Comparison of ENCODE assay signal across 14 cellular contexts in genomic region chr17:81251091-81251942, GRCh38. TPM values are rescaled to one million over a fixed set of nuclear protein-coding genes. Genes with fewer than 3 reads are reported as not detected.
A peak's percentile ranks its signal among the peaks of the same experiment; 100 is the strongest.
DNase-seq lines count a peak whose midpoint lies in the region; ATAC-seq and TF ChIP-seq lines count a peak whose summit lies in the region.
"Had no signal": no experiment of that assay in that cellular context is flagged by ENCODE, and none has a peak within 500 bp of the region (broad histone marks: within the 10 kb centered on the region; RNA-seq: fewer than 3 reads in every experiment).

No MANE protein-coding gene starts in this region.

- H3K4me2 ChIP-seq in OCI-LY1 (ENCODE audit: low read length), result peak overlapping the region; percentile 57
- H3K4me2 ChIP-seq in MM.1S (ENCODE audit: low read depth, low read length), result no peak overlapping the region

- H3K27ac ChIP-seq in HEK293 (ENCODE audit: extremely low read depth, low read depth, low read length), result no peak overlapping the region
- H3K27ac ChIP-seq in OCI-LY1 (ENCODE audit: low read depth, low read length, poor library complexity, severe bottlenecking), result peak overlapping the region; percentile 98
- no peak overlapping the region for H3K27ac ChIP-seq in MM.1S (ENCODE audit: low read length)
- H3K27ac ChIP-seq: HL-60 had no signal

- no peak for ATAC-seq in stimulated activated effector memory CD8-positive, alpha-beta T cell treated with anti-CD3 and anti-CD28 coated beads, Interleukin-12 subunit alpha, Interleukin-12 subunit beta, amount 100 ng/mL, for 72 hours
- ATAC-seq: stimulated activated naive B cell treated with anti-CD40 and anti-IgM and Interleukin-4, amounts not matched to agents 10 μg/mL and 1 μg/mL and 100 μg/mL, for 72 hours had no signal

- H3K4me1 Mint-ChIP-seq in immature natural killer cell, result peaks cover 11 to 22% of the 10 kb centered on the region in 2 donors
- peaks cover 26% of the 10 kb centered on the region for H3K4me1 Mint-ChIP-seq in stimulated activated effector memory CD8-positive, alpha-beta T cell treated with anti-CD3 and anti-CD28 coated beads, Interleukin-12 subunit alpha, Interleukin-12 subunit beta, amount 100 ng/mL, for 72 hours

- H4K20me1 ChIP-seq in OCI-LY1 (ENCODE audit: insufficient read depth, low read length) (no peaks in the 10 kb centered on the region), MM.1S (ENCODE audit: insufficient read depth, low read length) (no peaks in the 10 kb centered on the region)

- POLR2A ChIA-PET in HEK293 (lab: Yijun Ruan, JAX), result interaction anchor here (0.5 to 1.4 kb wide), 2 partner anchors 8 to 256 kb away, joined by 3 to 4 read pairs; no protein-coding TSS in a partner anchor

- peaks cover 4% of the 10 kb centered on the region; the same call in 1 of the 2 replicates for H3K4me1 ChIP-seq in HEK293 (ENCODE audit: control insufficient read depth, insufficient read depth, low read length)
- peaks cover 39% of the 10 kb centered on the region for H3K4me1 ChIP-seq in OCI-LY1 (ENCODE audit: insufficient read depth, low read length, severe bottlenecking)
- H3K4me1 ChIP-seq in MM.1S (ENCODE audit: low read length), result no peaks in the 10 kb centered on the region

- H3K27ac Mint-ChIP-seq in immature natural killer cell, result peak overlapping the region in 4 of 6 donors; percentile 40 to 84 (median 83)
- no peak overlapping the region for H3K27ac Mint-ChIP-seq in stimulated activated effector memory CD8-positive, alpha-beta T cell treated with anti-CD3 and anti-CD28 coated beads, Interleukin-12 subunit alpha, Interleukin-12 subunit beta, amount 100 ng/mL, for 72 hours
- H3K27ac Mint-ChIP-seq: activated CD4-positive, alpha-beta memory T cell treated with anti-CD3 and anti-CD28 coated beads, Interleukin-2, amount 10 ng/mL, durations not matched to agents 7 days and 5 days; stimulated activated naive B cell treated with anti-CD40 and anti-IgM and Interleukin-4, amounts not matched to agents 10 μg/mL and 1 μg/mL and 100 μg/mL, for 72 hours had no signal

- H3K9me3 ChIP-seq in HEK293 (ENCODE audit: control insufficient read depth, insufficient read depth, low read depth, low read length), result no peaks in the 10 kb centered on the region
- no peaks in the 10 kb centered on the region for H3K9me3 ChIP-seq in OCI-LY1 (ENCODE audit: low read length)
- H3K9me3 ChIP-seq in MM.1S (replicated peaks; ENCODE audit: insufficient read depth, low read length), result no peaks in the 10 kb centered on the region

- H3K4me3 Mint-ChIP-seq in immature natural killer cell, result peak overlapping the region in 1 of 5 donors; percentile 58
- H3K4me3 Mint-ChIP-seq in stimulated activated effector memory CD8-positive, alpha-beta T cell treated with anti-CD3 and anti-CD28 coated beads, Interleukin-12 subunit alpha, Interleukin-12 subunit beta, amount 100 ng/mL, for 72 hours, result no peak overlapping the region
- H3K4me3 Mint-ChIP-seq: activated CD4-positive, alpha-beta memory T cell treated with anti-CD3 and anti-CD28 coated beads, Interleukin-2, amount 10 ng/mL, durations not matched to agents 7 days and 5 days; stimulated activated naive B cell treated with anti-CD40 and anti-IgM and Interleukin-4, amounts not matched to agents 10 μg/mL and 1 μg/mL and 100 μg/mL, for 72 hours had no signal

- H3K27me3 Mint-ChIP-seq in immature natural killer cell (ENCODE audit: low read depth in 3 of 3), result peaks cover 5 to 10% (median 7%) of the 10 kb centered on the region in 3 donors
- H3K27me3 Mint-ChIP-seq: activated CD4-positive, alpha-beta memory T cell treated with anti-CD3 and anti-CD28 coated beads, Interleukin-2, amount 10 ng/mL, durations not matched to agents 7 days and 5 days; stimulated activated naive B cell treated with anti-CD40 and anti-IgM and Interleukin-4, amounts not matched to agents 10 μg/mL and 1 μg/mL and 100 μg/mL, for 72 hours had no signal

- CTCF ChIA-PET in HEK293 (lab: Yijun Ruan, JAX), result interaction anchor here (0.6 to 1.5 kb wide), 4 partner anchors 34 to 350 kb away, joined by 3 to 7 read pairs (median 4); no protein-coding TSS in a partner anchor

- no peaks in the 10 kb centered on the region for H3K27me3 ChIP-seq in OCI-LY1 (ENCODE audit: insufficient read depth, low read length)
- H3K27me3 ChIP-seq in MM.1S (replicated peaks; ENCODE audit: insufficient read depth, low read length), result no peaks in the 10 kb centered on the region

- peaks cover 4 to 6% (median 4%) of the 10 kb centered on the region in 3 donors for H3K36me3 Mint-ChIP-seq in immature natural killer cell
- peaks cover 63% of the 10 kb centered on the region for H3K36me3 Mint-ChIP-seq in stimulated activated effector memory CD8-positive, alpha-beta T cell treated with anti-CD3 and anti-CD28 coated beads, Interleukin-12 subunit alpha, Interleukin-12 subunit beta, amount 100 ng/mL, for 72 hours

- H3K9me2 ChIP-seq in OCI-LY1 (ENCODE audit: low read depth, low read length) (no peaks in the 10 kb centered on the region), MM.1S (replicated peaks; ENCODE audit: insufficient read depth, low read length) (no peaks in the 10 kb centered on the region)

- H3K79me2 ChIP-seq in OCI-LY1 (ENCODE audit: insufficient read depth, low read length) (no peaks in the 10 kb centered on the region), MM.1S (ENCODE audit: low read length) (no peaks in the 10 kb centered on the region)

- H3K9me3 Mint-ChIP-seq in immature natural killer cell, result no peaks in the 10 kb centered on the region
- H3K9me3 Mint-ChIP-seq in stimulated activated effector memory CD8-positive, alpha-beta T cell treated with anti-CD3 and anti-CD28 coated beads, Interleukin-12 subunit alpha, Interleukin-12 subunit beta, amount 100 ng/mL, for 72 hours, result no peaks in the 10 kb centered on the region
- H3K9me3 Mint-ChIP-seq: activated CD4-positive, alpha-beta memory T cell treated with anti-CD3 and anti-CD28 coated beads, Interleukin-2, amount 10 ng/mL, durations not matched to agents 7 days and 5 days; stimulated activated naive B cell treated with anti-CD40 and anti-IgM and Interleukin-4, amounts not matched to agents 10 μg/mL and 1 μg/mL and 100 μg/mL, for 72 hours had no signal

- peaks cover 0 to 49% of the 10 kb centered on the region in 2 experiments; a peak in 2 of 3 replicates for H3K36me3 ChIP-seq in HEK293 (ENCODE audit: control insufficient read depth in 2 of 2, insufficient read depth in 1 of 2, low read length in 2 of 2)
- no peaks in the 10 kb centered on the region for H3K36me3 ChIP-seq in OCI-LY1 (ENCODE audit: insufficient read depth, low read length)
- H3K36me3 ChIP-seq in MM.1S (replicated peaks; ENCODE audit: insufficient read depth, low read length), result no peaks in the 10 kb centered on the region; the same call in 1 of the 2 replicates

- H3K4me3 ChIP-seq in HEK293 (ENCODE audit: low read depth, low read length), result no peak overlapping the region
- peak overlapping the region; percentile 43 for H3K4me3 ChIP-seq in OCI-LY1 (ENCODE audit: low read depth, low read length, poor library complexity, severe bottlenecking)
- H3K4me3 ChIP-seq in MM.1S (ENCODE audit: low read length), result no peak overlapping the region

- TF ChIP-seq CTCF in HEK293 (tag by site-specific recombination; IDR thresholded peaks at IDR 0.05), result no peak
- no peak for TF ChIP-seq CTCF in OCI-LY1 (IDR thresholded peaks at IDR 0.05; ENCODE audit: low read length)
- no peak for TF ChIP-seq CTCF in MM.1S (IDR thresholded peaks at IDR 0.05; ENCODE audit: low read length)

- H2AFZ ChIP-seq in OCI-LY1 (ENCODE audit: low read length), result no peak overlapping the region
- no peak overlapping the region for H2AFZ ChIP-seq in MM.1S (ENCODE audit: low read length)

- DNase-seq in NCI-H187 treated with DMSO at 0.1 percent for 48 hours (lab: John Stamatoyannopoulos, UW) (peak; percentile 89), immature natural killer cell (no peak), MM.1S (no peak), middle frontal gyrus (ENCODE audit: extremely low spot score, low spot score) (no peak)
- DNase-seq in stimulated activated CD4-positive, alpha-beta T cell treated with anti-CD3 and anti-CD28 coated beads, Interleukin-12 subunit alpha, Interleukin-12 subunit beta, amount 100 ng/mL, for 4 hours, result no peak
- no peak for DNase-seq in stimulated activated effector memory CD8-positive, alpha-beta T cell treated with anti-CD3 and anti-CD28 coated beads, Interleukin-12 subunit alpha, Interleukin-12 subunit beta, amount 100 ng/mL, for 72 hours (ENCODE audit: low spot score in 2 of 2)
- DNase-seq: activated CD4-positive, alpha-beta memory T cell treated with anti-CD3 and anti-CD28 coated beads, Interleukin-2, amount 10 ng/mL, durations not matched to agents 7 days and 5 days; activated naive CD4-positive, alpha-beta T cell treated with Interleukin-2 at 50 U/mL for 16 hours; left cardiac atrium; NK-92 treated with Interleukin-12 subunit alpha and Interleukin-12 subunit beta, amount 100 ng/mL, for 24 hours; stimulated activated naive B cell treated with anti-CD40 and anti-IgM and Interleukin-4, amounts not matched to agents 10 μg/mL and 1 μg/mL and 100 μg/mL, for 72 hours had no signal

- H3F3A ChIP-seq in OCI-LY1 (ENCODE audit: insufficient read depth, low read length) (peaks cover 9% of the 10 kb centered on the region), MM.1S (ENCODE audit: insufficient read depth, low read length) (no peaks in the 10 kb centered on the region)

- peak overlapping the region; percentile 63 for H3K9ac ChIP-seq in OCI-LY1 (ENCODE audit: low read length)
- no peak overlapping the region for H3K9ac ChIP-seq in MM.1S (ENCODE audit: low read length)

TF ChIP-seq in HEK293, 187 proteins besides CTCF, POLR2A, EP300 and RAD21 (continues in another document):
- no peak for TF ChIP-seq ZNF560 (tag by site-specific recombination; IDR thresholded peaks at IDR 0.05; ENCODE audit: borderline replicate concordance)
- no peak for TF ChIP-seq ZNF157 (tag by site-specific recombination; IDR thresholded peaks at IDR 0.05)
- peak; percentile 43; the same call in 1 of the 2 replicates for TF ChIP-seq ZBTB6 (tag by site-specific recombination; IDR thresholded peaks at IDR 0.05)
- TF ChIP-seq ZFP3 (tag by site-specific recombination; IDR thresholded peaks at IDR 0.05; ENCODE audit: low read depth), result no peak
- TF ChIP-seq SCRT1 (tag by site-specific recombination; IDR thresholded peaks at IDR 0.05; ENCODE audit: borderline replicate concordance), result peak; percentile 55; the same call in 1 of the 2 replicates
- TF ChIP-seq OSR2 (tag by site-specific recombination; IDR thresholded peaks at IDR 0.05), result peak; percentile 79

RNA-seq across cellular contexts. Expression of gene NDUFAF8, which starts 12.2 kb away (rescaled TPM):
- polyA plus RNA-seq in immature natural killer cell, result 100 to 1,000 TPM in 1 of 3 donors, 10 to 100 TPM in 2; 61.2 to 121 (median 67.8) TPM

RNA-seq across cellular contexts. Expression of gene TEPSIN, which starts 12.5 kb away (rescaled TPM):
- polyA plus RNA-seq in immature natural killer cell, result 1 to 10 TPM; 1.6 to 7.3 (median 5.0) TPM

RNA-seq across cellular contexts. Expression of gene CEP131, which starts 28.6 kb away (rescaled TPM):
- polyA plus RNA-seq in immature natural killer cell, result 1 to 10 TPM in 2 of 3 donors, under 1 TPM in 1; 0.43 to 7.4 (median 1.5) TPM

RNA-seq across cellular contexts. Expression of gene SLC38A10, which starts 43.8 kb away (rescaled TPM):
- 10 to 100 TPM; 46.8 to 98.7 (median 46.8) TPM for polyA plus RNA-seq in immature natural killer cell
